Comparison of ENCODE assay signal across 20 cellular contexts in the genomic region with DNA sequence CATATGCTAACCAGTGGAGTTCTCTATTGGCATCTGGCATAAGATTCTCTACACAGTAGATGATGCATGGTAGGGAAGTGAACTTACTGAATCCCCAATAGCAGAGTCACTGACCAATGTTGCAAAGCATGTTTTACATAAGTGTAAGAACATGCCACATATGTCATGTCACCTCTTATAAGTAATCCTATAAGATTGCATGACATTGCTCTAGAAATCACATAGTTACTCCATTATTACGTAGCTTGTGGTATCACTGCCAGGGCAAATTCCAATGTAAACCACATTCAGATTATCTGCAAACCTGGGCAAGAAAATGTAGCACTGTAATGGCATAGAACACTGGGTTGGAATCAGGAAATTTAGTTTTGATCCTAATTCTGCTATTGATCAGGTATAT.
DNase-seq lines count a peak whose midpoint lies in the region; FAIRE-seq and TF ChIP-seq lines count a peak whose summit lies in the region.
"Had no signal": no experiment of that assay in that cellular context is flagged by ENCODE, and none has a peak within 500 bp of the region (broad histone marks: within the 10 kb centered on the region; RNA-seq: fewer than 3 reads in every experiment).

No MANE protein-coding gene starts in this region.

- H3K4me3 ChIP-seq in astrocyte (ENCODE audit: insufficient read depth, low read depth, low read length) (no peak overlapping the region), transverse colon (no peak overlapping the region)
- H3K4me3 ChIP-seq: K562, Peyer's patch, SJSA1 had no signal

- TF ChIP-seq EP300 in transverse colon (IDR thresholded peaks at IDR 0.05; ENCODE audit: low read depth): no peak

- in situ Hi-C loops in transverse colon (cut with MboI; ENCODE audit: low pct_ligation_motif_present in 1 of 4, low pct_unique_long_range_greater_than_20kb in 1 of 4, low sequenced_read_pairs in 3 of 4): no loop called here

- TF ChIP-seq POLR2A in transverse colon (IDR thresholded peaks at IDR 0.05): no peak

- TF ChIP-seq CTCF in astrocyte (IDR thresholded peaks at IDR 0.05; ENCODE audit: insufficient read depth, low read depth, low read length) (no peak), transverse colon (IDR thresholded peaks at IDR 0.05) (no peak), CD14-positive monocyte (IDR thresholded peaks at IDR 0.05) (no peak)

- 68% methylated on average over 1 of the region's 1 CpG; no CpG with 5 or more reads in 1 of the 2 donors for WGBS in transverse colon (ENCODE audit: low coverage in 1 of 2), 2 donors

- H3K4me1 ChIP-seq in astrocyte (ENCODE audit: insufficient read depth, low read length) (no peaks in the 10 kb centered on the region), transverse colon (no peaks in the 10 kb centered on the region)
- H3K4me1 ChIP-seq: Peyer's patch, SJSA1 had no signal

- no peak overlapping the region for H3K27ac Mint-ChIP-seq in astrocyte (ENCODE audit: unreplicated experiment)
- no peak overlapping the region for H3K27ac Mint-ChIP-seq in CD14-positive monocyte
- H3K27ac Mint-ChIP-seq: H9, HFFc6 had no signal

- H2AFZ ChIP-seq in astrocyte (ENCODE audit: low read depth, low read length): no peak overlapping the region

- intact Hi-C loops in transverse colon (cut with DNase I; ENCODE audit: low total_unique reads) (no loop called here), CD14-positive monocyte (cut with micrococcal nuclease) (no loop called here)

- no peaks in the 10 kb centered on the region for H3K79me2 ChIP-seq in astrocyte (ENCODE audit: insufficient read depth, low read length)

- peak; percentile 34 for DNase-seq in H4 (ENCODE audit: low spot score)
- peak; percentile 58 for DNase-seq in astrocyte (ENCODE audit: low read depth)
- peak; percentile 5 for DNase-seq in fibroblast of peridontal ligament (ENCODE audit: extremely low read depth)
- no peak for DNase-seq in transverse colon
- no peak for DNase-seq in SKM-1 (lab: John Stamatoyannopoulos, UW; ENCODE audit: unreplicated experiment)
- DNase-seq in activated CD8-positive, alpha-beta memory T cell treated with anti-CD3 and anti-CD28 coated beads, Interleukin-2, amount 50 U/mL, for 4 hours: no peak
- DNase-seq in CD14-positive monocyte (ENCODE audit: low spot score): no peak
- DNase-seq: AML-193, GF-D8, H9, HFFc6, NCI-H1092 treated with DMSO at 0.1 percent for 48 hours, NCI-H146, NCI-H2029, NCI-H524 treated with DMSO at 0.1 percent for 48 hours, Peyer's patch had no signal

- FAIRE-seq in astrocyte (lab: Jason Lieb, UNC): no peak
- FAIRE-seq: GM19239, K562 had no signal

- H3K27me3 ChIP-seq in astrocyte (ENCODE audit: insufficient read depth, low read length): no peaks in the 10 kb centered on the region
- H3K27me3 ChIP-seq in transverse colon: no peaks in the 10 kb centered on the region
- H3K27me3 ChIP-seq: Peyer's patch, SJSA1 had no signal

- H3K4me3 Mint-ChIP-seq in astrocyte (ENCODE audit: unreplicated experiment) (no peak overlapping the region), CD14-positive monocyte (no peak overlapping the region)
- H3K4me3 Mint-ChIP-seq: H9, HFFc6 had no signal

- H3K36me3 ChIP-seq in astrocyte (ENCODE audit: insufficient read depth, low read length): no peaks in the 10 kb centered on the region
- no peaks in the 10 kb centered on the region for H3K36me3 ChIP-seq in transverse colon
- H3K36me3 ChIP-seq: Peyer's patch, SJSA1 had no signal

- no peak overlapping the region for H3K9ac ChIP-seq in astrocyte (ENCODE audit: low read length)

- peaks cover 18% of the 10 kb centered on the region for H3K4me1 Mint-ChIP-seq in astrocyte (ENCODE audit: low read depth, unreplicated experiment)
- no peaks in the 10 kb centered on the region for H3K4me1 Mint-ChIP-seq in CD14-positive monocyte

- no peaks in the 10 kb centered on the region for H4K20me1 ChIP-seq in astrocyte (ENCODE audit: insufficient read depth, low read length)

- H3K9me3 Mint-ChIP-seq in astrocyte (ENCODE audit: unreplicated experiment): no peaks in the 10 kb centered on the region
- H3K9me3 Mint-ChIP-seq in CD14-positive monocyte: peaks cover 0 to 2% (median 0%) of the 10 kb centered on the region in 7 donors
- H3K9me3 Mint-ChIP-seq: H9, HFFc6 had no signal

- H3K27ac ChIP-seq in astrocyte (ENCODE audit: low read depth, low read length): no peak overlapping the region
- H3K27ac ChIP-seq in transverse colon: no peak overlapping the region
- H3K27ac ChIP-seq: C4-2B, Peyer's patch, SJSA1 had no signal

- H3K36me3 Mint-ChIP-seq in astrocyte (ENCODE audit: low read depth, unreplicated experiment): no peaks in the 10 kb centered on the region
- H3K36me3 Mint-ChIP-seq in CD14-positive monocyte: no peaks in the 10 kb centered on the region

- H3K27me3 Mint-ChIP-seq in astrocyte (ENCODE audit: low read depth, unreplicated experiment): peaks cover 2% of the 10 kb centered on the region
- H3K27me3 Mint-ChIP-seq in CD14-positive monocyte (ENCODE audit: low read depth in 3 of 3): peaks cover 5 to 19% (median 8%) of the 10 kb centered on the region in 3 donors

- no peak overlapping the region for H3K4me2 ChIP-seq in astrocyte (ENCODE audit: low read length)

- H3K9me3 ChIP-seq in astrocyte (ENCODE audit: insufficient read depth, low read depth, low read length) (no peaks in the 10 kb centered on the region), transverse colon (no peaks in the 10 kb centered on the region)
- H3K9me3 ChIP-seq: Peyer's patch, SJSA1 had no signal

Comparison
In these comparisons a context has a peak if more than half of its experiments do, and no peak if none do; other contexts are left out.
1. DNase-seq: peak in H4 (single experiment), astrocyte (single experiment) and fibroblast of peridontal ligament (single experiment); none in transverse colon (single experiment), SKM-1 (single experiment), activated CD8-positive, alpha-beta memory T cell treated with anti-CD3 and anti-CD28 coated beads, Interleukin-2, amount 50 U/mL, for 4 hours (single experiment) and CD14-positive monocyte (single experiment).